Comparison of ENCODE assay signal across 1 cellular context in the genomic region with DNA sequence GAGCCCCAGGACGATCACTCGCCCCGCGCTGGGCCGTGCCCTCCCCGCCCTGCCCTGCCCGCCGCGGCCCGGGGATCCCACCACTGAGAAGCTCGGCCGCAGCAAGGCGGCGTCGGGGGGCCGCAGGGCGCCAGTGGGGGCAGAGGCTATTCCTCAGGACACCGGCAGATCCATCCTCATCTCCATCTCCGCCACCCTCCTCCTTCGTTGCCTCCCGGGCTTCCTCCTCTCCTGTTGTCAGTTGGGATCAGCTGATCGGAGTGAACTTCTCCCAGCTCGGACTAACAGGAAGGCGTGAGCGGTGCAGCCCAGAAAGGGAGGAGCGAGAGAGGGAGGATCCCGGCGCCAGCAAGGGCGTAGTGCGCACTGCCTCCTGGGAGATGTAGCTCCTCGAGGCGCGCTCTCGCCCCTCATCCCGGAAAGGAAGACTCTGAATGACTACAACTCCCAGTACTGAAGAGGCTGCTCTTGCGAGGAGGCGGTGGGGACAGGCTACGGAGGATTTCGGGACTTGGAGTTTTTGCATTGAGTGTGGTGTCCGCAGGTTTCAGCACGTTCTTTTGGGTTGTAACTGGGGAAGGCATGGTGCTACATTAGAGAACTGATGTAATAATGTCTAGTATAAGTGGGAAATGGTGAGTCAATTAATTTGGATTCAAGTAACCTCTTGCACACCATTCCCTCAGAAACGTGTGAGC.
A peak's percentile ranks its signal among the peaks of the same experiment; 100 is the strongest.
TF ChIP-seq lines count a peak whose summit lies in the region.

A gene with protein sequence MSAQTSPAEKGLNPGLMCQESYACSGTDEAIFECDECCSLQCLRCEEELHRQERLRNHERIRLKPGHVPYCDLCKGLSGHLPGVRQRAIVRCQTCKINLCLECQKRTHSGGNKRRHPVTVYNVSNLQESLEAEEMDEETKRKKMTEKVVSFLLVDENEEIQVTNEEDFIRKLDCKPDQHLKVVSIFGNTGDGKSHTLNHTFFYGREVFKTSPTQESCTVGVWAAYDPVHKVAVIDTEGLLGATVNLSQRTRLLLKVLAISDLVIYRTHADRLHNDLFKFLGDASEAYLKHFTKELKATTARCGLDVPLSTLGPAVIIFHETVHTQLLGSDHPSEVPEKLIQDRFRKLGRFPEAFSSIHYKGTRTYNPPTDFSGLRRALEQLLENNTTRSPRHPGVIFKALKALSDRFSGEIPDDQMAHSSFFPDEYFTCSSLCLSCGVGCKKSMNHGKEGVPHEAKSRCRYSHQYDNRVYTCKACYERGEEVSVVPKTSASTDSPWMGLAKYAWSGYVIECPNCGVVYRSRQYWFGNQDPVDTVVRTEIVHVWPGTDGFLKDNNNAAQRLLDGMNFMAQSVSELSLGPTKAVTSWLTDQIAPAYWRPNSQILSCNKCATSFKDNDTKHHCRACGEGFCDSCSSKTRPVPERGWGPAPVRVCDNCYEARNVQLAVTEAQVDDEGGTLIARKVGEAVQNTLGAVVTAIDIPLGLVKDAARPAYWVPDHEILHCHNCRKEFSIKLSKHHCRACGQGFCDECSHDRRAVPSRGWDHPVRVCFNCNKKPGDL (minus strand): TSS at position 262 of the 698 bp plus-strand sequence. CDS start 2,598 bp downstream, outside the sequence.

TF ChIP-seq in GM12878, 131 proteins besides CTCF, POLR2A, EP300 and RAD21 (continued from another document and continues in another):
- TF ChIP-seq, protein P1, sequence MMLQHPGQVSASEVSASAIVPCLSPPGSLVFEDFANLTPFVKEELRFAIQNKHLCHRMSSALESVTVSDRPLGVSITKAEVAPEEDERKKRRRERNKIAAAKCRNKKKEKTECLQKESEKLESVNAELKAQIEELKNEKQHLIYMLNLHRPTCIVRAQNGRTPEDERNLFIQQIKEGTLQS (IDR thresholded peaks at IDR 0.05; ENCODE audit: borderline replicate concordance, extremely low read depth, low read depth, low read length), result peak; percentile 59; the same call in 1 of the 2 replicates
- TF ChIP-seq ZNF274 (IDR thresholded peaks at IDR 0.05; ENCODE audit: insufficient read depth, insufficient read length), result no peak
- no peak for TF ChIP-seq CEBPB (IDR thresholded peaks at IDR 0.05; ENCODE audit: borderline replicate concordance in 1 of 2, low read depth in 2 of 2, low read length in 2 of 2)
- TF ChIP-seq LARP7 (IDR thresholded peaks at IDR 0.05), result no peak; the same call in 1 of the 2 replicates
- TF ChIP-seq CREB1 (IDR thresholded peaks at IDR 0.05; ENCODE audit: low read depth), result peak; percentile 96
- TF ChIP-seq CBX5 (IDR thresholded peaks at IDR 0.05; ENCODE audit: low read depth), result no peak
- TF ChIP-seq JUND (IDR thresholded peaks at IDR 0.05; ENCODE audit: low read depth, low read length), result no peak
- TF ChIP-seq TAF1 (IDR thresholded peaks at IDR 0.05; ENCODE audit: borderline replicate concordance, low read depth, low read length), result no peak
- TF ChIP-seq, protein P2, sequence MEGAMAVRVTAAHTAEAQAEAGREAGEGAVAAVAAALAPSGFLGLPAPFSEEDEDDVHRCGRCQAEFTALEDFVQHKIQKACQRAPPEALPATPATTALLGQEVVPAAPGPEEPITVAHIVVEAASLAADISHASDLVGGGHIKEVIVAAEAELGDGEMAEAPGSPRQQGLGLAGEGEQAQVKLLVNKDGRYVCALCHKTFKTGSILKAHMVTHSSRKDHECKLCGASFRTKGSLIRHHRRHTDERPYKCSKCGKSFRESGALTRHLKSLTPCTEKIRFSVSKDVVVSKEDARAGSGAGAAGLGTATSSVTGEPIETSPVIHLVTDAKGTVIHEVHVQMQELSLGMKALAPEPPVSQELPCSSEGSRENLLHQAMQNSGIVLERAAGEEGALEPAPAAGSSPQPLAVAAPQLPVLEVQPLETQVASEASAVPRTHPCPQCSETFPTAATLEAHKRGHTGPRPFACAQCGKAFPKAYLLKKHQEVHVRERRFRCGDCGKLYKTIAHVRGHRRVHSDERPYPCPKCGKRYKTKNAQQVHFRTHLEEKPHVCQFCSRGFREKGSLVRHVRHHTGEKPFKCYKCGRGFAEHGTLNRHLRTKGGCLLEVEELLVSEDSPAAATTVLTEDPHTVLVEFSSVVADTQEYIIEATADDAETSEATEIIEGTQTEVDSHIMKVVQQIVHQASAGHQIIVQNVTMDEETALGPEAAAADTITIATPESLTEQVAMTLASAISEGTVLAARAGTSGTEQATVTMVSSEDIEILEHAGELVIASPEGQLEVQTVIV (IDR thresholded peaks at IDR 0.05; ENCODE audit: borderline replicate concordance, partially characterized antibody), result no peak
- TF ChIP-seq EZH2 (IDR thresholded peaks at IDR 0.05; ENCODE audit: borderline replicate concordance, control insufficient read depth, low read depth, low read length), result no peak
- TF ChIP-seq, protein P3, sequence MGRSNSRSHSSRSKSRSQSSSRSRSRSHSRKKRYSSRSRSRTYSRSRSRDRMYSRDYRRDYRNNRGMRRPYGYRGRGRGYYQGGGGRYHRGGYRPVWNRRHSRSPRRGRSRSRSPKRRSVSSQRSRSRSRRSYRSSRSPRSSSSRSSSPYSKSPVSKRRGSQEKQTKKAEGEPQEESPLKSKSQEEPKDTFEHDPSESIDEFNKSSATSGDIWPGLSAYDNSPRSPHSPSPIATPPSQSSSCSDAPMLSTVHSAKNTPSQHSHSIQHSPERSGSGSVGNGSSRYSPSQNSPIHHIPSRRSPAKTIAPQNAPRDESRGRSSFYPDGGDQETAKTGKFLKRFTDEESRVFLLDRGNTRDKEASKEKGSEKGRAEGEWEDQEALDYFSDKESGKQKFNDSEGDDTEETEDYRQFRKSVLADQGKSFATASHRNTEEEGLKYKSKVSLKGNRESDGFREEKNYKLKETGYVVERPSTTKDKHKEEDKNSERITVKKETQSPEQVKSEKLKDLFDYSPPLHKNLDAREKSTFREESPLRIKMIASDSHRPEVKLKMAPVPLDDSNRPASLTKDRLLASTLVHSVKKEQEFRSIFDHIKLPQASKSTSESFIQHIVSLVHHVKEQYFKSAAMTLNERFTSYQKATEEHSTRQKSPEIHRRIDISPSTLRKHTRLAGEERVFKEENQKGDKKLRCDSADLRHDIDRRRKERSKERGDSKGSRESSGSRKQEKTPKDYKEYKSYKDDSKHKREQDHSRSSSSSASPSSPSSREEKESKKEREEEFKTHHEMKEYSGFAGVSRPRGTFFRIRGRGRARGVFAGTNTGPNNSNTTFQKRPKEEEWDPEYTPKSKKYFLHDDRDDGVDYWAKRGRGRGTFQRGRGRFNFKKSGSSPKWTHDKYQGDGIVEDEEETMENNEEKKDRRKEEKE (IDR thresholded peaks at IDR 0.05), result no peak
- TF ChIP-seq NRF1 (conservative IDR thresholded peaks at IDR 0.05; ENCODE audit: low read depth, low read length), result peak; percentile 32; the same call in 1 of the 2 replicates
- TF ChIP-seq PML (IDR thresholded peaks at IDR 0.05; ENCODE audit: low read length), result no peak
- TF ChIP-seq TCF3 (IDR thresholded peaks at IDR 0.05; ENCODE audit: borderline replicate concordance, insufficient read depth, low read depth, low read length), result no peak
- TF ChIP-seq IKZF1 (conservative IDR thresholded peaks at IDR 0.05), result peak; percentile 100
- TF ChIP-seq MXI1 (IDR thresholded peaks at IDR 0.05; ENCODE audit: low read depth, low read length), result peak; percentile 77
- TF ChIP-seq RFX5 (IDR thresholded peaks at IDR 0.05; ENCODE audit: low read depth, low read length), result no peak
- TF ChIP-seq NR2C1 (IDR thresholded peaks at IDR 0.05), result peak; percentile 87
- TF ChIP-seq, protein P4, sequence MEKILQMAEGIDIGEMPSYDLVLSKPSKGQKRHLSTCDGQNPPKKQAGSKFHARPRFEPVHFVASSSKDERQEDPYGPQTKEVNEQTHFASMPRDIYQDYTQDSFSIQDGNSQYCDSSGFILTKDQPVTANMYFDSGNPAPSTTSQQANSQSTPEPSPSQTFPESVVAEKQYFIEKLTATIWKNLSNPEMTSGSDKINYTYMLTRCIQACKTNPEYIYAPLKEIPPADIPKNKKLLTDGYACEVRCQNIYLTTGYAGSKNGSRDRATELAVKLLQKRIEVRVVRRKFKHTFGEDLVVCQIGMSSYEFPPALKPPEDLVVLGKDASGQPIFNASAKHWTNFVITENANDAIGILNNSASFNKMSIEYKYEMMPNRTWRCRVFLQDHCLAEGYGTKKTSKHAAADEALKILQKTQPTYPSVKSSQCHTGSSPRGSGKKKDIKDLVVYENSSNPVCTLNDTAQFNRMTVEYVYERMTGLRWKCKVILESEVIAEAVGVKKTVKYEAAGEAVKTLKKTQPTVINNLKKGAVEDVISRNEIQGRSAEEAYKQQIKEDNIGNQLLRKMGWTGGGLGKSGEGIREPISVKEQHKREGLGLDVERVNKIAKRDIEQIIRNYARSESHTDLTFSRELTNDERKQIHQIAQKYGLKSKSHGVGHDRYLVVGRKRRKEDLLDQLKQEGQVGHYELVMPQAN (conservative IDR thresholded peaks at IDR 0.05), result peak; percentile 97
- no peak for TF ChIP-seq SMC3 (IDR thresholded peaks at IDR 0.05; ENCODE audit: borderline replicate concordance, low read length)
- TF ChIP-seq SUPT20H (IDR thresholded peaks at IDR 0.05; ENCODE audit: borderline replicate concordance, control insufficient read depth, low read depth, low read length), result no peak
- no peak for TF ChIP-seq BMI1 (IDR thresholded peaks at IDR 0.05; ENCODE audit: borderline replicate concordance)
- TF ChIP-seq CHD2 (IDR thresholded peaks at IDR 0.05; ENCODE audit: borderline replicate concordance, low read depth, low read length), result peak; percentile 84
- TF ChIP-seq, protein P5, sequence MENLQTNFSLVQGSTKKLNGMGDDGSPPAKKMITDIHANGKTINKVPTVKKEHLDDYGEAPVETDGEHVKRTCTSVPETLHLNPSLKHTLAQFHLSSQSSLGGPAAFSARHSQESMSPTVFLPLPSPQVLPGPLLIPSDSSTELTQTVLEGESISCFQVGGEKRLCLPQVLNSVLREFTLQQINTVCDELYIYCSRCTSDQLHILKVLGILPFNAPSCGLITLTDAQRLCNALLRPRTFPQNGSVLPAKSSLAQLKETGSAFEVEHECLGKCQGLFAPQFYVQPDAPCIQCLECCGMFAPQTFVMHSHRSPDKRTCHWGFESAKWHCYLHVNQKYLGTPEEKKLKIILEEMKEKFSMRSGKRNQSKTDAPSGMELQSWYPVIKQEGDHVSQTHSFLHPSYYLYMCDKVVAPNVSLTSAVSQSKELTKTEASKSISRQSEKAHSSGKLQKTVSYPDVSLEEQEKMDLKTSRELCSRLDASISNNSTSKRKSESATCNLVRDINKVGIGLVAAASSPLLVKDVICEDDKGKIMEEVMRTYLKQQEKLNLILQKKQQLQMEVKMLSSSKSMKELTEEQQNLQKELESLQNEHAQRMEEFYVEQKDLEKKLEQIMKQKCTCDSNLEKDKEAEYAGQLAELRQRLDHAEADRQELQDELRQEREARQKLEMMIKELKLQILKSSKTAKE (IDR thresholded peaks at IDR 0.05; ENCODE audit: low read depth, poor library complexity, severe bottlenecking), result no peak
- no peak for TF ChIP-seq STAT1 (conservative IDR thresholded peaks at IDR 0.05)
- TF ChIP-seq KDM1A (IDR thresholded peaks at IDR 0.05; ENCODE audit: borderline replicate concordance), result no peak
- peak; percentile 69 for TF ChIP-seq SP1 (IDR thresholded peaks at IDR 0.05; ENCODE audit: low read depth, low read length)
- TF ChIP-seq RUNX3 (IDR thresholded peaks at IDR 0.05; ENCODE audit: low read length), result peak; percentile 66
- peak; percentile 58; the same call in 1 of the 2 replicates for TF ChIP-seq NR2F1 (conservative IDR thresholded peaks at IDR 0.05)
- TF ChIP-seq, protein P6, sequence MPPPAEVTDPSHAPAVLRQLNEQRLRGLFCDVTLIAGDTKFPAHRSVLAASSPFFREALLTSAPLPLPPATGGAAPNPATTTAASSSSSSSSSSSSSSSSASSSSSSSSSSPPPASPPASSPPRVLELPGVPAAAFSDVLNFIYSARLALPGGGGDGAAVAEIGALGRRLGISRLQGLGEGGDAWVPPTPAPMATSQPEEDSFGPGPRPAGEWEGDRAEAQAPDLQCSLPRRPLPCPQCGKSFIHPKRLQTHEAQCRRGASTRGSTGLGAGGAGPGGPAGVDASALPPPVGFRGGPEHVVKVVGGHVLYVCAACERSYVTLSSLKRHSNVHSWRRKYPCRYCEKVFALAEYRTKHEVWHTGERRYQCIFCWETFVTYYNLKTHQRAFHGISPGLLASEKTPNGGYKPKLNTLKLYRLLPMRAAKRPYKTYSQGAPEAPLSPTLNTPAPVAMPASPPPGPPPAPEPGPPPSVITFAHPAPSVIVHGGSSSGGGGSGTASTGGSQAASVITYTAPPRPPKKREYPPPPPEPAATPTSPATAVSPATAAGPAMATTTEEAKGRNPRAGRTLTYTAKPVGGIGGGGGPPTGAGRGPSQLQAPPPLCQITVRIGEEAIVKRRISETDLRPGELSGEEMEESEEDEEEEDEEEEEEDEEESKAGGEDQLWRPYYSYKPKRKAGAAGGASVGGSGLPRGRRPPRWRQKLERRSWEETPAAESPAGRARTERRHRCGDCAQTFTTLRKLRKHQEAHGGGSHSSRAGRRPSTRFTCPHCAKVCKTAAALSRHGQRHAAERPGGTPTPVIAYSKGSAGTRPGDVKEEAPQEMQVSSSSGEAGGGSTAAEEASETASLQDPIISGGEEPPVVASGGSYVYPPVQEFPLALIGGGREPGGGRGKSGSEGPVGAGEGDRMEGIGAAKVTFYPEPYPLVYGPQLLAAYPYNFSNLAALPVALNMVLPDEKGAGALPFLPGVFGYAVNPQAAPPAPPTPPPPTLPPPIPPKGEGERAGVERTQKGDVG (CRISPR knock-in tag; IDR thresholded peaks at IDR 0.05), result no peak
- TF ChIP-seq EGR1 (IDR thresholded peaks at IDR 0.05; ENCODE audit: borderline replicate concordance in 1 of 2, low read depth in 2 of 2, low read length in 2 of 2), result peak in 1 of 2 experiments; percentile 70; a peak in 1 of 3 replicates
- TF ChIP-seq RBBP5 (conservative IDR thresholded peaks at IDR 0.05), result no peak
- no peak for TF ChIP-seq RELA (IDR thresholded peaks at IDR 0.05; ENCODE audit: borderline replicate concordance, partially characterized antibody)
- peak; percentile 47 for TF ChIP-seq KLF5 (IDR thresholded peaks at IDR 0.05; ENCODE audit: partially characterized antibody)
- TF ChIP-seq, protein P7, sequence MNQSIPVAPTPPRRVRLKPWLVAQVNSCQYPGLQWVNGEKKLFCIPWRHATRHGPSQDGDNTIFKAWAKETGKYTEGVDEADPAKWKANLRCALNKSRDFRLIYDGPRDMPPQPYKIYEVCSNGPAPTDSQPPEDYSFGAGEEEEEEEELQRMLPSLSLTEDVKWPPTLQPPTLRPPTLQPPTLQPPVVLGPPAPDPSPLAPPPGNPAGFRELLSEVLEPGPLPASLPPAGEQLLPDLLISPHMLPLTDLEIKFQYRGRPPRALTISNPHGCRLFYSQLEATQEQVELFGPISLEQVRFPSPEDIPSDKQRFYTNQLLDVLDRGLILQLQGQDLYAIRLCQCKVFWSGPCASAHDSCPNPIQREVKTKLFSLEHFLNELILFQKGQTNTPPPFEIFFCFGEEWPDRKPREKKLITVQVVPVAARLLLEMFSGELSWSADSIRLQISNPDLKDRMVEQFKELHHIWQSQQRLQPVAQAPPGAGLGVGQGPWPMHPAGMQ (IDR thresholded peaks at IDR 0.05; ENCODE audit: borderline replicate concordance), result no peak
- no peak for TF ChIP-seq BCL11A (IDR thresholded peaks at IDR 0.05; ENCODE audit: low read depth, low read length)
- TF ChIP-seq MTA3 (IDR thresholded peaks at IDR 0.05; ENCODE audit: borderline replicate concordance, low read length), result no peak
- 0 out of 2 replicates have a peak, but pooled peaks have one; percentile 25 for TF ChIP-seq SPI1 (IDR thresholded peaks at IDR 0.05; ENCODE audit: borderline replicate concordance, insufficient read depth, low read depth, low read length)
- TF ChIP-seq SIN3A (IDR thresholded peaks at IDR 0.05; ENCODE audit: low read depth, low read length), result peak; percentile 92
- peak; percentile 81; the same call in 1 of the 2 replicates for TF ChIP-seq SMARCA5 (IDR thresholded peaks at IDR 0.05)
- TF ChIP-seq TCF7 (IDR thresholded peaks at IDR 0.05; ENCODE audit: borderline replicate concordance), result no peak
- no peak for TF ChIP-seq ESRRA (IDR thresholded peaks at IDR 0.05; ENCODE audit: low read length)
- TF ChIP-seq BRCA1 (IDR thresholded peaks at IDR 0.05; ENCODE audit: low read depth, low read length), result no peak
- TF ChIP-seq YY1 (IDR thresholded peaks at IDR 0.05; ENCODE audit: low read depth, low read length), result peak; percentile 77; the same call in 1 of the 2 replicates
